Comparison of ENCODE assay signal across 13 cellular contexts in genomic region chr10:650691-651615, GRCh38. TPM values are rescaled to one million over a fixed set of nuclear protein-coding genes. Genes with fewer than 3 reads are reported as not detected.
DNase-seq lines count a peak whose midpoint lies in the region; ATAC-seq and TF ChIP-seq lines count a peak whose summit lies in the region.
"Had no signal": no experiment of that assay in that cellular context is flagged by ENCODE, and none has a peak within 500 bp of the region (broad histone marks: within the 10 kb centered on the region; RNA-seq: fewer than 3 reads in every experiment).

No MANE protein-coding gene starts in this region.

- H3K9ac ChIP-seq in mucosa of stomach (ENCODE audit: low read length): peak overlapping the region; percentile 84

- DNase-seq in H7 (peak; percentile 60), tibial nerve (ENCODE audit: low spot score in 2 of 2) (no peak), nucleus accumbens (lab: John Stamatoyannopoulos, UW) (no peak), Ammon's horn (ENCODE audit: low spot score) (no peak), cerebellar nuclear complex (lab: John Stamatoyannopoulos, UW) (no peak)
- DNase-seq: activated CD4-positive, alpha-beta T cell treated with anti-CD3 and anti-CD28 coated beads, Interleukin-2, amount 50 U/mL, for 4 hours; activated naive CD8-positive, alpha-beta T cell treated with anti-CD3 and anti-CD28 coated beads, Interleukin-2, amount 10 ng/mL, durations not matched to agents 7 days and 5 days; DMS 273 treated with DMSO at 0.1 percent for 48 hours; NCI-H1048; stimulated activated CD4-positive, alpha-beta T cell treated with anti-CD3 and anti-CD28 coated beads, Interleukin-4, amount 100 ng/mL, for 4 hours had no signal

- TF ChIP-seq CTCF in tibial nerve (IDR thresholded peaks at IDR 0.05): no peak

- H3K4me3 ChIP-seq in H7 (ENCODE audit: insufficient read depth, low read depth, low read length) (no peak overlapping the region), esophagus (ENCODE audit: low read depth in 1 of 2, low read length in 2 of 2) (peak overlapping the region; percentile 8 to 13), mucosa of stomach (ENCODE audit: low read length) (peak overlapping the region; percentile 64), tibial nerve (peak overlapping the region in 1 of 4 donors; percentile 23)

- 65 to 69% methylated on average over 22 of the region's 22 CpGs for WGBS in esophagus, 2 donors
- WGBS in tibial nerve, 2 donors: 67 to 73% methylated on average over 22 of the region's 22 CpGs

- ATAC-seq in GM18498 (IDR thresholded peaks at IDR 0.05; ENCODE audit: unreplicated experiment): no peak

- no peak for TF ChIP-seq EP300 in tibial nerve (IDR thresholded peaks at IDR 0.05)

- H3K36me3 ChIP-seq in H7 (replicated peaks; ENCODE audit: control insufficient read depth, insufficient read depth, low read length): no peaks in the 10 kb centered on the region
- H3K36me3 ChIP-seq in esophagus (ENCODE audit: control insufficient read depth in 2 of 2, insufficient read depth in 2 of 2, low read length in 1 of 2): no peaks in the 10 kb centered on the region
- H3K36me3 ChIP-seq in mucosa of stomach (ENCODE audit: control insufficient read depth, insufficient read depth, low read length): no peaks in the 10 kb centered on the region
- H3K36me3 ChIP-seq in tibial nerve: peaks cover 0 to 6% (median 0%) of the 10 kb centered on the region in 3 donors

- peak overlapping the region; percentile 23 to 60 for H3K27ac ChIP-seq in esophagus (ENCODE audit: low read depth in 2 of 2, low read length in 1 of 2)
- peak overlapping the region; percentile 0 to 84 (median 62) for H3K27ac ChIP-seq in tibial nerve

- H3K27me3 ChIP-seq in H7 (ENCODE audit: control insufficient read depth, insufficient read depth, low read length) (no peaks in the 10 kb centered on the region), esophagus (ENCODE audit: control insufficient read depth in 1 of 2, insufficient read depth in 2 of 2, low read length in 2 of 2) (no peaks in the 10 kb centered on the region), mucosa of stomach (ENCODE audit: control insufficient read depth, insufficient read depth, low read length) (no peaks in the 10 kb centered on the region), tibial nerve (no peaks in the 10 kb centered on the region)

- H3K9me3 ChIP-seq in esophagus (ENCODE audit: control insufficient read depth in 2 of 2, insufficient read depth in 1 of 2, low read depth in 1 of 2, low read length in 1 of 2) (peaks cover 0 to 2% of the 10 kb centered on the region in 2 donors), mucosa of stomach (ENCODE audit: control insufficient read depth, low read length) (no peaks in the 10 kb centered on the region), tibial nerve (peaks cover 0 to 6% (median 0%) of the 10 kb centered on the region in 4 donors)

- H3K4me1 ChIP-seq in esophagus (ENCODE audit: control insufficient read depth in 2 of 2, insufficient read depth in 2 of 2, low read length in 1 of 2) (peaks cover 2 to 7% of the 10 kb centered on the region in 2 donors), mucosa of stomach (ENCODE audit: control insufficient read depth, insufficient read depth, low read length) (peaks cover 39% of the 10 kb centered on the region), tibial nerve (peaks cover 0 to 48% (median 23%) of the 10 kb centered on the region in 4 donors)

- TF ChIP-seq POLR2A in tibial nerve (IDR thresholded peaks at IDR 0.05): no peak

RNA-seq across cellular contexts. Expression of gene DIP2C, which starts 38.5 kb away (rescaled TPM):
- 4.8 and 7.2 TPM in 2 replicates for total RNA-seq in H7 (2014; rRNA removed; shearing (Covaris generic))
- 1 to 10 TPM; 2.2 to 2.7 TPM for polyA plus RNA-seq in esophagus
- 10 to 100 TPM; 31.4 to 46.5 (median 36.0) TPM for total RNA-seq in tibial nerve
